Comparison of ENCODE assay signal across 29 cellular contexts in the genomic region with DNA sequence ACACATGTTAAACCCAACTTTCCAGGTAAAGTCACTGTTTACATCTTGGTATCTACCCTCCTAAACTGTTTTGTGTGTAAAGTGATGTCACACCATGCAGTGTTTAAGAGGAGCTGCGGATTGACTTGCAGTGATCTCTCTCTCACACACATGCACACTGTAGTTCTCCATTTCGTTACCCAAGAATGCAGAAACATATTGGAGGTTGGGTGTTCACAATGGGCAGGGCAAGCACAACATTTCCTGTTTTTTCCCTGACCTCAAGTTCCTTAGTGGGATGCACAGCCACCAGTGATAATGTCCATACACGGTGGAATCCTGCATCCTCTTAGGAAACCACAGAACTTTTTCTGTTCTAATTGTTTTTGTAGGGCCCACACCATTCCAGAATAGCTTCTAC.
"Had no signal": no experiment of that assay in that cellular context is flagged by ENCODE, and none has a peak within 500 bp of the region (broad histone marks: within the 10 kb centered on the region; RNA-seq: fewer than 3 reads in every experiment).

No MANE protein-coding gene starts in this region.

- H3K27ac ChIP-seq: adrenal gland, body of pancreas, breast epithelium, KMS-11, Peyer's patch had no signal

- H3K4me3 Mint-ChIP-seq: activated CD4-positive, alpha-beta T cell treated with anti-CD3 and anti-CD28 coated beads for 36 hours; activated CD4-positive, alpha-beta T cell treated with anti-CD3 and anti-CD28 coated beads, Interleukin-2, amount 10 ng/mL, durations not matched to agents 7 days and 5 days; activated CD8-positive, alpha-beta T cell treated with anti-CD3 and anti-CD28 coated beads, Interleukin-2, amount 10 ng/mL, durations not matched to agents 7 days and 5 days; activated naive CD4-positive, alpha-beta T cell treated with anti-CD3 and anti-CD28 coated beads for 36 hours; activated T-cell treated with anti-CD3 and anti-CD28 coated beads, Interleukin-2, amount 50 U/mL, for 4 hours; activated T-helper 1 cell treated with anti-CD3 and anti-CD28 coated beads, Interleukin-12 subunit alpha, Interleukin-12 subunit beta, Interleukin-2, Interleukin-4 antibody, amounts not matched to agents 30 ng/mL and 10 ng/mL and 1 ng/mL, durations not matched to agents 14 hours and 24 hours and 36 hours had no signal

- H3K9me3 ChIP-seq: adrenal gland, body of pancreas, breast epithelium, Peyer's patch had no signal

- H3K9ac ChIP-seq: KMS-11 had no signal

- H3K27me3 Mint-ChIP-seq: activated CD4-positive, alpha-beta T cell treated with anti-CD3 and anti-CD28 coated beads for 36 hours had no signal

- H3K4me1 ChIP-seq: body of pancreas, breast epithelium, Peyer's patch had no signal

- H3K36me3 ChIP-seq: adrenal gland, breast epithelium, Peyer's patch had no signal

- ATAC-seq: activated CD4-positive, alpha-beta T cell treated with anti-CD3 and anti-CD28 coated beads for 36 hours; activated CD8-positive, alpha-beta T cell treated with anti-CD3 and anti-CD28 coated beads, Interleukin-2, amount 10 ng/mL, durations not matched to agents 7 days and 5 days; activated naive CD4-positive, alpha-beta T cell treated with anti-CD3 and anti-CD28 coated beads, Interleukin-2, amount 50 U/mL, for 72 hours; activated T-cell treated with anti-CD3 and anti-CD28 coated beads, Interleukin-2, amount 50 U/mL, for 4 hours; body of pancreas; PC-3; SK-N-SH treated with all-trans-retinoic acid at 6 μM for 48 hours had no signal

- H3K27ac Mint-ChIP-seq: activated CD4-positive, alpha-beta T cell treated with anti-CD3 and anti-CD28 coated beads for 36 hours; activated CD4-positive, alpha-beta T cell treated with anti-CD3 and anti-CD28 coated beads, Interleukin-2, amount 10 ng/mL, durations not matched to agents 7 days and 5 days; activated CD8-positive, alpha-beta T cell treated with anti-CD3 and anti-CD28 coated beads, Interleukin-2, amount 10 ng/mL, durations not matched to agents 7 days and 5 days; activated naive CD4-positive, alpha-beta T cell treated with anti-CD3 and anti-CD28 coated beads for 36 hours; activated naive CD4-positive, alpha-beta T cell treated with anti-CD3 and anti-CD28 coated beads, Interleukin-2, amount 50 U/mL, for 72 hours; activated T-helper 1 cell treated with anti-CD3 and anti-CD28 coated beads, Interleukin-12 subunit alpha, Interleukin-12 subunit beta, Interleukin-2, Interleukin-4 antibody, amounts not matched to agents 30 ng/mL and 10 ng/mL and 1 ng/mL, durations not matched to agents 14 hours and 24 hours and 36 hours had no signal

- H3K27me3 ChIP-seq: adrenal gland, body of pancreas, breast epithelium, Peyer's patch had no signal

- H3K36me3 Mint-ChIP-seq: activated naive CD4-positive, alpha-beta T cell treated with anti-CD3 and anti-CD28 coated beads, Interleukin-2, amount 50 U/mL, for 72 hours had no signal

- H3K4me1 Mint-ChIP-seq: activated CD4-positive, alpha-beta T cell treated with anti-CD3 and anti-CD28 coated beads for 36 hours; activated CD4-positive, alpha-beta T cell treated with anti-CD3 and anti-CD28 coated beads, Interleukin-2, amount 10 ng/mL, durations not matched to agents 7 days and 5 days had no signal

- H3K4me3 ChIP-seq: adrenal gland, body of pancreas, breast epithelium, Peyer's patch had no signal

- DNase-seq: activated CD4-positive, alpha-beta T cell treated with anti-CD3 and anti-CD28 coated beads for 36 hours; activated CD4-positive, alpha-beta T cell treated with anti-CD3 and anti-CD28 coated beads, Interleukin-2, amount 10 ng/mL, durations not matched to agents 7 days and 5 days; activated CD4-positive, alpha-beta T cell treated with anti-CD3 and anti-CD28 coated beads, Interleukin-2, amount 50 U/mL, for 48 hours; activated CD8-positive, alpha-beta T cell treated with anti-CD3 and anti-CD28 coated beads, Interleukin-2, amount 10 ng/mL, durations not matched to agents 7 days and 5 days; activated gamma-delta T cell treated with Interleukin-2 at 50 U/mL for 16 hours; activated naive CD4-positive, alpha-beta T cell treated with anti-CD3 and anti-CD28 coated beads for 36 hours; activated T-cell treated with anti-CD3 and anti-CD28 coated beads, Interleukin-2, amount 50 U/mL, for 4 hours; adrenal gland; body of pancreas; NCI-H1092 treated with DMSO at 0.1 percent for 48 hours; NCI-H1417; NCI-H146; NCI-H187; NCI-H2029 treated with DMSO at 0.1 percent for 48 hours; NCI-H2107; NCI-H2171; NCI-H510A; NCI-H526; NCI-H748 treated with DMSO at 0.1 percent for 48 hours; NK-92 treated with Interleukin-12 subunit alpha and Interleukin-12 subunit beta, amount 100 ng/mL, for 24 hours; PC-3; Peyer's patch; RPMI8226; SIG-M5 had no signal

- H3K4me2 ChIP-seq: KMS-11 had no signal

- H3K9me3 Mint-ChIP-seq: activated CD4-positive, alpha-beta T cell treated with anti-CD3 and anti-CD28 coated beads, Interleukin-2, amount 10 ng/mL, durations not matched to agents 7 days and 5 days; activated naive CD4-positive, alpha-beta T cell treated with anti-CD3 and anti-CD28 coated beads for 36 hours; activated naive CD4-positive, alpha-beta T cell treated with anti-CD3 and anti-CD28 coated beads, Interleukin-2, amount 50 U/mL, for 72 hours; activated T-cell treated with anti-CD3 and anti-CD28 coated beads, Interleukin-2, amount 50 U/mL, for 4 hours; activated T-helper 1 cell treated with anti-CD3 and anti-CD28 coated beads, Interleukin-12 subunit alpha, Interleukin-12 subunit beta, Interleukin-2, Interleukin-4 antibody, amounts not matched to agents 30 ng/mL and 10 ng/mL and 1 ng/mL, durations not matched to agents 14 hours and 24 hours and 36 hours had no signal
